Comparison of ENCODE assay signal across 33 cellular contexts in the genomic region with DNA sequence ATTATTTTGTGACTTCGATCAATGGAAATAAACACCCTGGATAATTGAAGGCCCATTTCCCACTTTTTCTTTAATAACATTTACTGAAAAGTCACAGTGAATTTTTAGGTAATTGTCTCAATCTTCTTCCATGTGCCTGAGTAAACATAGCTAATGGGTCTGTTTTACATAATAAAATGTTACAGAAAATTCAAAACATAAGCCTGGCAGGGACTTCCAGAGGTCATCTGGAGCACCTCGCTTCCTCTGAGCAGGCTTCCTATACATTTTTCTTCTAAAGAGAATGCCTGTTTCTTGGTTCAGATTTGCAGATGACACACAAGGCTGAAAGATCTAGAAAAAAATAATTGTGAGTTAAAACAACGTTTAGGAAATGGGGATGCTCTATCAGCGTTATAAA.
"Had no signal": no experiment of that assay in that cellular context is flagged by ENCODE, and none has a peak within 500 bp of the region (broad histone marks: within the 10 kb centered on the region; RNA-seq: fewer than 3 reads in every experiment).

No MANE protein-coding gene starts in this region.

- ATAC-seq: activated CD8-positive, alpha-beta memory T cell treated with anti-CD3 and anti-CD28 coated beads, Interleukin-2, amount 10 ng/mL, durations not matched to agents 7 days and 5 days; activated naive CD4-positive, alpha-beta T cell treated with anti-CD3 and anti-CD28 coated beads, Interleukin-2, amount 50 U/mL, for 72 hours; Panc1 had no signal

- H3K27ac ChIP-seq: adrenal gland, cardiac muscle cell, SJCRH30, VCaP had no signal

- H3K27me3 ChIP-seq: adrenal gland, cardiac muscle cell, MG63, SJCRH30 had no signal

- H3K9me3 ChIP-seq: adrenal gland, MG63, SJCRH30 had no signal

- H3K9me3 Mint-ChIP-seq: activated CD4-positive, alpha-beta memory T cell treated with anti-CD3 and anti-CD28 coated beads, Interleukin-2, amount 10 ng/mL, durations not matched to agents 7 days and 5 days; activated naive CD4-positive, alpha-beta T cell treated with anti-CD3 and anti-CD28 coated beads for 36 hours; activated T-helper 2 cell treated with anti-CD3 and anti-CD28 coated beads, Interferon-gamma antibody, Interleukin-2, Interleukin-4, amounts not matched to agents 10 μg/mL and 5 μg/mL and 100 μg/mL, durations not matched to agents 14 hours and 24 hours and 36 hours; brain; central memory CD8-positive, alpha-beta T cell had no signal

- H3K4me1 ChIP-seq: adrenal gland had no signal

- DNase-seq: activated B cell treated with CpG ODN at 0.5 μM for 24 hours; activated CD4-positive, alpha-beta memory T cell treated with anti-CD3 and anti-CD28 coated beads, Interleukin-2, amount 10 ng/mL, durations not matched to agents 7 days and 5 days; activated CD4-positive, alpha-beta T cell treated with anti-CD3 and anti-CD28 coated beads for 48 hours; activated CD4-positive, CD25-positive, alpha-beta regulatory T cell treated with anti-CD3 and anti-CD28 coated beads, Interleukin-2, amount 50 U/mL, for 72 hours; activated CD8-positive, alpha-beta memory T cell treated with anti-CD3 and anti-CD28 coated beads for 24 hours; activated CD8-positive, alpha-beta memory T cell treated with anti-CD3 and anti-CD28 coated beads, Interleukin-2, amount 10 ng/mL, durations not matched to agents 7 days and 5 days; activated CD8-positive, alpha-beta memory T cell treated with anti-CD3 and anti-CD28 coated beads, Interleukin-2, amount 50 U/mL, for 48 hours; activated gamma-delta T cell treated with Interleukin-2 at 50 U/mL for 16 hours; activated naive CD4-positive, alpha-beta T cell treated with anti-CD3 and anti-CD28 coated beads for 36 hours; adrenal gland; KG1; MG63; NCI-H1048; NCI-H1105 treated with DMSO at 0.1 percent for 48 hours; NCI-H1436; NCI-H1694; NCI-H2029; NCI-H2171; NCI-H510A; NCI-H526; SHP77; SJCRH30; SW 1271; T-helper 1 cell; T-helper 2 cell; T-helper 9 cell had no signal

- H3K4me1 Mint-ChIP-seq: activated B cell treated with CpG ODN at 0.5 μM for 24 hours; activated CD4-positive, alpha-beta memory T cell treated with anti-CD3 and anti-CD28 coated beads, Interleukin-2, amount 10 ng/mL, durations not matched to agents 7 days and 5 days; activated CD8-positive, alpha-beta memory T cell treated with anti-CD3 and anti-CD28 coated beads, Interleukin-2, amount 10 ng/mL, durations not matched to agents 7 days and 5 days; central memory CD8-positive, alpha-beta T cell had no signal

- H3K27me3 Mint-ChIP-seq: activated B cell treated with CpG ODN at 0.5 μM for 24 hours; activated CD4-positive, alpha-beta memory T cell treated with anti-CD3 and anti-CD28 coated beads, Interleukin-2, amount 10 ng/mL, durations not matched to agents 7 days and 5 days; activated CD8-positive, alpha-beta memory T cell treated with anti-CD3 and anti-CD28 coated beads, Interleukin-2, amount 10 ng/mL, durations not matched to agents 7 days and 5 days; brain; central memory CD8-positive, alpha-beta T cell had no signal

- H3K27ac Mint-ChIP-seq: activated B cell treated with CpG ODN at 0.5 μM for 24 hours; activated CD4-positive, alpha-beta memory T cell treated with anti-CD3 and anti-CD28 coated beads, Interleukin-2, amount 10 ng/mL, durations not matched to agents 7 days and 5 days; activated CD8-positive, alpha-beta memory T cell treated with anti-CD3 and anti-CD28 coated beads, Interleukin-2, amount 10 ng/mL, durations not matched to agents 7 days and 5 days; activated naive CD4-positive, alpha-beta T cell treated with anti-CD3 and anti-CD28 coated beads for 36 hours; activated naive CD4-positive, alpha-beta T cell treated with anti-CD3 and anti-CD28 coated beads, Interleukin-2, amount 50 U/mL, for 72 hours; activated T-helper 2 cell treated with anti-CD3 and anti-CD28 coated beads, Interferon-gamma antibody, Interleukin-2, Interleukin-4, amounts not matched to agents 10 μg/mL and 5 μg/mL and 100 μg/mL, durations not matched to agents 14 hours and 24 hours and 36 hours; brain had no signal

- H3K4me3 Mint-ChIP-seq: activated B cell treated with CpG ODN at 0.5 μM for 24 hours; activated CD4-positive, alpha-beta memory T cell treated with anti-CD3 and anti-CD28 coated beads, Interleukin-2, amount 10 ng/mL, durations not matched to agents 7 days and 5 days; activated CD8-positive, alpha-beta memory T cell treated with anti-CD3 and anti-CD28 coated beads, Interleukin-2, amount 10 ng/mL, durations not matched to agents 7 days and 5 days; activated naive CD4-positive, alpha-beta T cell treated with anti-CD3 and anti-CD28 coated beads for 36 hours; brain; central memory CD8-positive, alpha-beta T cell had no signal

- H3K36me3 ChIP-seq: adrenal gland, cardiac muscle cell, MG63, SJCRH30 had no signal

- H3K4me3 ChIP-seq: adrenal gland, cardiac muscle cell, MG63, SJCRH30 had no signal

- H3K36me3 Mint-ChIP-seq: activated CD8-positive, alpha-beta memory T cell treated with anti-CD3 and anti-CD28 coated beads, Interleukin-2, amount 10 ng/mL, durations not matched to agents 7 days and 5 days; activated naive CD4-positive, alpha-beta T cell treated with anti-CD3 and anti-CD28 coated beads, Interleukin-2, amount 50 U/mL, for 72 hours; brain had no signal
